ENCODE assay signal across 8 cellular contexts in genomic region chr9:20604561-20604960, GRCh38. TPM values are rescaled to one million over a fixed set of nuclear protein-coding genes. Genes with fewer than 3 reads are reported as not detected.
DNase-seq lines count a peak whose midpoint lies in the region; ATAC-seq and TF ChIP-seq lines count a peak whose summit lies in the region.

No MANE protein-coding gene starts in this region.

- TF ChIP-seq EP300 in sigmoid colon (IDR thresholded peaks at IDR 0.05) = no peak

- no peak overlapping the region for H3K27ac Mint-ChIP-seq in activated naive CD4-positive, alpha-beta T cell treated with anti-CD3 and anti-CD28 coated beads for 36 hours

- H3K4me3 ChIP-seq in brain microvascular endothelial cell (ENCODE audit: low read depth, low read length) (peak overlapping the region; percentile 9), sigmoid colon (peak overlapping the region in 3 of 4 donors; percentile 17 to 30 (median 29))

- H3K36me3 Mint-ChIP-seq in activated naive CD4-positive, alpha-beta T cell treated with anti-CD3 and anti-CD28 coated beads for 36 hours (ENCODE audit: low read depth) = peaks cover 3% of the 10 kb centered on the region

- TF ChIP-seq CTCF in brain microvascular endothelial cell (IDR thresholded peaks at IDR 0.05; ENCODE audit: low read depth, low read length, missing control alignments) (no peak), sigmoid colon (IDR thresholded peaks at IDR 0.05) (no peak)

- no peak for TF ChIP-seq POLR2A in sigmoid colon (IDR thresholded peaks at IDR 0.05)

- WGBS in sigmoid colon, 2 donors = 1 to 6% methylated on average over 5 of the region's 5 CpGs

- H3K9me3 Mint-ChIP-seq in activated naive CD4-positive, alpha-beta T cell treated with anti-CD3 and anti-CD28 coated beads for 36 hours = no peaks in the 10 kb centered on the region

- H3K27me3 ChIP-seq in brain microvascular endothelial cell (replicated peaks) (no peaks in the 10 kb centered on the region), sigmoid colon (no peaks in the 10 kb centered on the region)

- no peak for DNase-seq in activated naive CD4-positive, alpha-beta T cell treated with anti-CD3 and anti-CD28 coated beads for 36 hours
- DNase-seq in activated naive CD4-positive, alpha-beta T cell treated with anti-CD3 and anti-CD28 coated beads, Interleukin-2, amount 50 U/mL, for 16 hours = no peak
- DNase-seq in brain microvascular endothelial cell = no peak
- DNase-seq in sigmoid colon = no peak
- no peak for DNase-seq in NCI-H748 treated with DMSO at 0.1 percent for 48 hours (lab: John Stamatoyannopoulos, UW)
- DNase-seq in NCI-H446 treated with DMSO at 0.1 percent for 48 hours (lab: John Stamatoyannopoulos, UW) = no peak
- DNase-seq in UCSD-AML1 (lab: John Stamatoyannopoulos, UW; ENCODE audit: unreplicated experiment) = no peak

- intact Hi-C loops in activated naive CD4-positive, alpha-beta T cell treated with anti-CD3 and anti-CD28 coated beads for 36 hours (cut with micrococcal nuclease) = no loop called here
- intact Hi-C loops in sigmoid colon (cut with DNase I) = no loop called here

- in situ Hi-C loops in brain microvascular endothelial cell (cut with HindIII; ENCODE audit: low pct_ligation_motif_present, low sequenced_read_pairs) = no loop called here

- H3K4me1 ChIP-seq in sigmoid colon = peaks cover 0 to 82% (median 55%) of the 10 kb centered on the region in 4 donors

- H3K27me3 Mint-ChIP-seq in activated naive CD4-positive, alpha-beta T cell treated with anti-CD3 and anti-CD28 coated beads for 36 hours (ENCODE audit: low read depth) = no peaks in the 10 kb centered on the region

- no peaks in the 10 kb centered on the region for H3K9me3 ChIP-seq in sigmoid colon

- peak overlapping the region; percentile 53 for H3K4me3 Mint-ChIP-seq in activated naive CD4-positive, alpha-beta T cell treated with anti-CD3 and anti-CD28 coated beads for 36 hours

- no peaks in the 10 kb centered on the region for H3K36me3 ChIP-seq in brain microvascular endothelial cell (replicated peaks)
- H3K36me3 ChIP-seq in sigmoid colon = no peaks in the 10 kb centered on the region

- H3K27ac ChIP-seq in brain microvascular endothelial cell = peak overlapping the region; percentile 46
- peak overlapping the region; percentile 52 to 76 (median 61) for H3K27ac ChIP-seq in sigmoid colon

- peaks cover 72% of the 10 kb centered on the region for H3K4me1 Mint-ChIP-seq in activated naive CD4-positive, alpha-beta T cell treated with anti-CD3 and anti-CD28 coated beads for 36 hours (ENCODE audit: low read depth)

- peak; percentile 79 for ATAC-seq in HG03108 (IDR thresholded peaks at IDR 0.05; ENCODE audit: unreplicated experiment)

- CTCF ChIA-PET in activated naive CD4-positive, alpha-beta T cell treated with anti-CD3 and anti-CD28 coated beads for 36 hours (lab: Charles Lee) = interaction anchor here (0.6 to 2.4 kb wide), 7 partner anchors 11 to 95 kb away, joined by 3 to 10 read pairs (median 3); partner anchors contain the start of gene MLLT3

RNA-seq across cellular contexts. Expression of gene MLLT3, which starts 17.7 kb away (rescaled TPM):
- 10 to 100 TPM; 44.3 to 51.4 TPM for total RNA-seq in activated naive CD4-positive, alpha-beta T cell treated with anti-CD3 and anti-CD28 coated beads for 36 hours
- 10 to 100 TPM; 19.0 to 27.1 (median 24.2) TPM for total RNA-seq in sigmoid colon
- 100 to 1,000 TPM in 2 of 3 donors, 10 to 100 TPM in 1; 24.6 to 132 (median 111) TPM for polyA plus RNA-seq in sigmoid colon
